In genomic region chr10:79229830-79230562, GRCh38 we compare ENCODE assay signal across 14 cellular contexts.
DNase-seq lines count a peak whose midpoint lies in the region; ATAC-seq and TF ChIP-seq lines count a peak whose summit lies in the region.
"Had no signal": no experiment of that assay in that cellular context is flagged by ENCODE, and none has a peak within 500 bp of the region (broad histone marks: within the 10 kb centered on the region; RNA-seq: fewer than 3 reads in every experiment).

No MANE protein-coding gene starts in this region.

- in situ Hi-C loops in IMR-90 (cut with MboI; ENCODE audit: low sequenced_read_pairs), result no loop called here

- no peak overlapping the region for H2AK5ac ChIP-seq in IMR-90 (ENCODE audit: low read depth, low read length)

- no peak overlapping the region for H2BK20ac ChIP-seq in IMR-90 (ENCODE audit: low read depth, low read length)

- no peak overlapping the region for H2BK120ac ChIP-seq in IMR-90 (ENCODE audit: low read depth, low read length)

- no peak overlapping the region for H4K8ac ChIP-seq in IMR-90 (ENCODE audit: low read depth in 2 of 2, low read length in 2 of 2)

- H3K27ac ChIP-seq in IMR-90 (ENCODE audit: insufficient read depth, low read length), result no peak overlapping the region; the same call in 1 of the 2 replicates
- H3K27ac ChIP-seq in skin epidermis, result peak overlapping the region in 17 of 21 experiments; percentile 6 to 82 (median 60)
- peak overlapping the region in 1 of 5 donors; percentile 30 for H3K27ac ChIP-seq in stomach
- H3K27ac ChIP-seq: body of pancreas, GM23248, pancreas had no signal

- H3K9me1 ChIP-seq in IMR-90 (ENCODE audit: insufficient read depth, low read length), result peaks cover 41% of the 10 kb centered on the region

- dilution Hi-C loops in IMR-90 (cut with HindIII; ENCODE audit: low sequenced_read_pairs, unreplicated experiment), result no loop called here

- H3K4me1 ChIP-seq in IMR-90 (ENCODE audit: control insufficient read depth, insufficient read depth, low read length), result peaks cover 29% of the 10 kb centered on the region
- H3K4me1 ChIP-seq in stomach, result peaks cover 0 to 60% (median 27%) of the 10 kb centered on the region in 4 donors
- H3K4me1 ChIP-seq: body of pancreas, pancreas had no signal

- H2AK9ac ChIP-seq in IMR-90 (replicated peaks; ENCODE audit: low read depth, low read length, poor library complexity), result peak overlapping the region; percentile 33

- no peak overlapping the region for H2BK5ac ChIP-seq in IMR-90 (ENCODE audit: low read depth, low read length, poor library complexity, severe bottlenecking)

- peak; percentile 44; the same call in 1 of the 2 replicates for ATAC-seq in IMR-90 (ENCODE audit: low read depth)
- ATAC-seq in left lobe of liver, result no peak
- ATAC-seq: body of pancreas had no signal

- intact Hi-C loops in IMR-90 (cut with micrococcal nuclease), result no loop called here
- intact Hi-C loops in stomach (cut with DNase I; ENCODE audit: low total_unique reads), result no loop called here

- H3K36me3 ChIP-seq in IMR-90 (ENCODE audit: control insufficient read depth, insufficient read depth, low read length) (peaks cover 62% of the 10 kb centered on the region), stomach (peaks cover 22 to 82% (median 73%) of the 10 kb centered on the region in 4 donors)

- peaks cover 67% of the 10 kb centered on the region for H4K20me1 ChIP-seq in IMR-90 (ENCODE audit: insufficient read depth, low read length)

- peaks cover 56 to 95% of the 10 kb centered on the region in 2 experiments for H3K79me1 ChIP-seq in IMR-90 (ENCODE audit: low read depth in 1 of 2, low read length in 2 of 2)

- peak; percentile 46 for DNase-seq in IMR-90
- peak; percentile 90 for DNase-seq in SK-N-DZ (ENCODE audit: low spot score)
- DNase-seq in iPS DF 4.7 (ENCODE audit: extremely low read depth, low spot score), result peak; percentile 68
- no peak for DNase-seq in left lobe of liver (ENCODE audit: low spot score)
- DNase-seq in stomach, result no peak
- no peak for DNase-seq in GOT3 (lab: John Stamatoyannopoulos, UW)
- DNase-seq: activated CD4-positive, CD25-positive, alpha-beta regulatory T cell treated with anti-CD3 and anti-CD28 coated beads, Interleukin-2, amount 50 U/mL, for 72 hours; body of pancreas; DMS153; erythroblast; GM23248; NCI-H226; pancreas had no signal

- H3K4me3 ChIP-seq in IMR-90 (ENCODE audit: insufficient read depth, low read depth, low read length) (no peak overlapping the region), skin epidermis (no peak overlapping the region), stomach (no peak overlapping the region)
- H3K4me3 ChIP-seq: body of pancreas, GM23248, pancreas had no signal

- H3K9ac ChIP-seq in IMR-90 (ENCODE audit: low read depth, low read length), result no peak overlapping the region
- H3K9ac ChIP-seq: GM23248 had no signal

- TF ChIP-seq CTCF in IMR-90 (conservative IDR thresholded peaks at IDR 0.05; ENCODE audit: low read depth, low read length) (no peak), stomach (IDR thresholded peaks at IDR 0.05) (no peak)

- no peak overlapping the region for H4K91ac ChIP-seq in IMR-90 (ENCODE audit: insufficient read depth, low read depth, low read length)

- no peak overlapping the region for H3K18ac ChIP-seq in IMR-90 (ENCODE audit: low read depth, low read length)

- no peaks in the 10 kb centered on the region for H3K27me3 ChIP-seq in IMR-90 (ENCODE audit: control insufficient read depth, insufficient read depth, low read length)
- H3K27me3 ChIP-seq in stomach, result no peaks in the 10 kb centered on the region
- H3K27me3 ChIP-seq: body of pancreas, pancreas had no signal

- no peak overlapping the region for H3K4ac ChIP-seq in IMR-90 (ENCODE audit: low read depth, low read length)

- H3K9me3 ChIP-seq in IMR-90 (ENCODE audit: control insufficient read depth, insufficient read depth, low read length) (no peaks in the 10 kb centered on the region), stomach (no peaks in the 10 kb centered on the region)
- H3K9me3 ChIP-seq: body of pancreas, pancreas had no signal

- no peak overlapping the region for H2BK15ac ChIP-seq in IMR-90 (ENCODE audit: low read depth, low read length)

- H3K4me2 ChIP-seq in IMR-90 (ENCODE audit: low read depth, low read length), result no peak overlapping the region

- CTCF ChIA-PET in IMR-90 (lab: Yijun Ruan, JAX), result no interaction called here

- TF ChIP-seq EP300 in stomach (IDR thresholded peaks at IDR 0.05), result no peak

- H2AFZ ChIP-seq in IMR-90 (replicated peaks; ENCODE audit: low read length, poor library complexity), result no peak overlapping the region
- H2AFZ ChIP-seq: GM23248 had no signal

- POLR2A ChIA-PET in IMR-90 (lab: Charles Lee; ENCODE audit: unreplicated experiment), result no interaction called here

- no peak overlapping the region for H4K5ac ChIP-seq in IMR-90 (ENCODE audit: low read depth, low read length)

- no peak for TF ChIP-seq RAD21 in IMR-90 (IDR thresholded peaks at IDR 0.05; ENCODE audit: low read length)

- H3K14ac ChIP-seq in IMR-90 (replicated peaks; ENCODE audit: low read depth, low read length), result no peak overlapping the region

- TF ChIP-seq POLR2A in IMR-90 (IDR thresholded peaks at IDR 0.05; ENCODE audit: low read depth, low read length) (no peak), stomach (IDR thresholded peaks at IDR 0.05) (no peak)

- WGBS in IMR-90 (ENCODE audit: extremely low coverage in 2 of 2, insufficient read length in 1 of 2), 2 experiments, result 47% methylated on average over 9 of the region's 19 CpGs; no CpG with 5 or more reads in 1 of the 2 experiments
- WGBS in stomach, 5 donors, result 71 to 78% (median 76%) methylated on average over 17 to 19 of the region's 19 CpGs

- H3K23ac ChIP-seq in IMR-90 (ENCODE audit: low read depth, low read length), result 0 out of 2 replicates have a peak overlapping the region, but pooled peaks have one; percentile 54

- no TSS peak for BruUV-seq in IMR-90 (replicated peaks; lab: Mats Ljungman, UMichigan)

- H3K56ac ChIP-seq in IMR-90 (ENCODE audit: extremely low read depth, insufficient read depth, low read length), result no peak overlapping the region

TF ChIP-seq in IMR-90, 13 proteins besides CTCF, POLR2A, EP300 and RAD21:
- TF ChIP-seq CHD1 (IDR thresholded peaks at IDR 0.05; ENCODE audit: low read depth, low read length) (no peak), CEBPB (IDR thresholded peaks at IDR 0.05; ENCODE audit: low read depth, low read length) (no peak), SMC3 (IDR thresholded peaks at IDR 0.05; ENCODE audit: low read depth, low read length) (no peak), NFE2L2 (IDR thresholded peaks at IDR 0.05; ENCODE audit: low read depth, low read length) (no peak), RFX5 (IDR thresholded peaks at IDR 0.05; ENCODE audit: low read depth, low read length) (no peak), MXI1 (IDR thresholded peaks at IDR 0.05; ENCODE audit: borderline replicate concordance, low read depth, low read length) (no peak), RCOR1 (IDR thresholded peaks at IDR 0.05; ENCODE audit: insufficient replicate concordance, low read length) (no peak), ELK1 (IDR thresholded peaks at IDR 0.05; ENCODE audit: borderline replicate concordance, low read depth, low read length) (no peak)

Comparison
In these comparisons a context has a peak if more than half of its experiments do, and no peak if none do; other contexts are left out.
1. DNase-seq: peak in IMR-90 (single experiment), SK-N-DZ (single experiment) and iPS DF 4.7 (single experiment); none in left lobe of liver (single experiment), stomach (single experiment) and GOT3 (single experiment).